ENCODE assay signal across 8 cellular contexts in the genomic region with DNA sequence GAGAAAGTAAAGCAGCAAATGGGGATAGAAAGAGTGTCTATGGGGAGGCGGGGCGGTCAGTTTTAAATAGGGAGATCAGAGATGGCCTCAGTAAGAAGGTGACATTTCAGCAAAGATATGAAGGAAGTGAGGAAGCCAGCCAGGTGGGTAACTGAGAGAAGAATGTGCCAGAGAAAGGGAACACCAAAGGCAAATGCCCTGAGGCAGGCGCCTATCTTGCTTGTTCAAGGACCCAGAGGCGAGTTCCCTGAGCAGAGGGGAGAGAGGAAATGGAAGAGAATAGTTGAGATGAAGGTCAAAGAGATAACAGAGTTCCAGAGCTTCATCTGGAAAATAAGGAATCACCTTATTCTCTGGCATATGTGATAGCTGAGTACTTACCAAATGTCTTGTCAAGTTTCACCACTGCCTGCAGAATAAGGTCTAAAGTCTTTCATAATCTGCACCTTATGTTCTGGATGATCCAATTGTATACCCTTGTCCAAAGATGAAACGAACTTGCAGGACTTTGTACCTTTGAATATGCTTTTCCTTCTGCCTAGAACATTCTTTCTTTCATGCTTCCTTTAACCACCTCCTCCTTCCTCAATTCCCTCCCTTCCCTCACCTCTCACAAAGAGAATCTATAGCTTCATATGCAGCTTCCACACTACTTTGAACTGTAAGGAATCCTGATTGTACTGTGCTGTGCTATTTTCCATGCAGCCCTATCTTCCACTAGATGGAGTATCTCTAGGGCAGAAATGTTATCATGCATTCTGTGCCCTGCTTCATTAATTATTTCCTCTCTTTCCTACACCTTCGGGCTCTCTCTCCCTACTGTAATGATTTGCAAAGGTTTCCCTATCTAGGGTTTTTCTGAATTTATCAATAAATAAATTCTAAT. TPM values are rescaled to one million over a fixed set of nuclear protein-coding genes. Genes with fewer than 3 reads are reported as not detected.
DNase-seq lines count a peak whose midpoint lies in the region; ATAC-seq, FAIRE-seq and TF ChIP-seq lines count a peak whose summit lies in the region.

No MANE protein-coding gene starts in this region.

- no peaks in the 10 kb centered on the region for H3K27me3 ChIP-seq in GM23338 (ENCODE audit: insufficient read depth)
- no peaks in the 10 kb centered on the region for H3K27me3 ChIP-seq in keratinocyte (ENCODE audit: control insufficient read depth, extremely low read depth, insufficient read depth, low read length)
- H3K27me3 ChIP-seq in uterus: no peaks in the 10 kb centered on the region

- no peaks in the 10 kb centered on the region for H3K4me1 Mint-ChIP-seq in GM23338

- no peaks in the 10 kb centered on the region for H3K4me1 ChIP-seq in GM23338 (ENCODE audit: insufficient read depth)
- no peaks in the 10 kb centered on the region for H3K4me1 ChIP-seq in keratinocyte (ENCODE audit: control insufficient read depth, extremely low read depth, insufficient read depth, low read length)
- no peaks in the 10 kb centered on the region for H3K4me1 ChIP-seq in uterus

- no peak for TF ChIP-seq POLR2A in uterus (IDR thresholded peaks at IDR 0.05)

- peaks cover 2% of the 10 kb centered on the region for H3K9me1 ChIP-seq in keratinocyte (ENCODE audit: control insufficient read depth, extremely low read depth, insufficient read depth, low read length)

- peaks cover 4% of the 10 kb centered on the region; the same call in 1 of the 2 replicates for H3K36me3 ChIP-seq in GM23338 (ENCODE audit: insufficient read depth)
- H3K36me3 ChIP-seq in keratinocyte (ENCODE audit: control insufficient read depth in 2 of 2, extremely low read depth in 1 of 2, insufficient read depth in 2 of 2, low read length in 2 of 2): peaks cover 6% of the 10 kb centered on the region in 2 experiments
- H3K36me3 ChIP-seq in uterus: no peaks in the 10 kb centered on the region

- no peaks in the 10 kb centered on the region for H3K9me3 Mint-ChIP-seq in GM23338

- H3K9me3 ChIP-seq in keratinocyte (ENCODE audit: control insufficient read depth, low read depth, low read length) (no peaks in the 10 kb centered on the region), uterus (no peaks in the 10 kb centered on the region)

- no peaks in the 10 kb centered on the region for H3K27me3 Mint-ChIP-seq in GM23338 (ENCODE audit: insufficient read depth, low read depth, poor library complexity)

- intact Hi-C loops in uterus (cut with DNase I; ENCODE audit: low total_unique reads): no loop called here

- H4K20me1 ChIP-seq in GM23338 (replicated peaks; ENCODE audit: insufficient read depth): peaks cover 8% of the 10 kb centered on the region
- no peaks in the 10 kb centered on the region for H4K20me1 ChIP-seq in keratinocyte (ENCODE audit: control insufficient read depth, extremely low read depth, insufficient read depth, low read length)

- H3K9ac ChIP-seq in keratinocyte (ENCODE audit: control insufficient read depth, extremely low read depth, insufficient read depth, low read length): no peak overlapping the region

- no peak overlapping the region for H2AFZ ChIP-seq in GM23338
- no peak overlapping the region for H2AFZ ChIP-seq in keratinocyte (ENCODE audit: control insufficient read depth, low read length)

- FAIRE-seq in keratinocyte (lab: Jason Lieb, UNC): peak; percentile 78

- H3K4me3 Mint-ChIP-seq in GM23338: no peak overlapping the region

- no peaks in the 10 kb centered on the region for H3F3A ChIP-seq in GM23338 (replicated peaks; ENCODE audit: low read depth)

- dilution Hi-C loops in keratinocyte (cut with MboI; ENCODE audit: extremely low pct_ligation_motif_present, low sequenced_read_pairs): no loop called here

- H3K27ac Mint-ChIP-seq in GM23338: no peak overlapping the region

- H3K27ac ChIP-seq in GM23338 (ENCODE audit: low read depth) (0 out of 2 replicates have a peak overlapping the region, but pooled peaks have one; percentile 26), keratinocyte (ENCODE audit: control insufficient read depth, insufficient read depth, low read length) (no peak overlapping the region), uterus (no peak overlapping the region)

- H3K79me2 ChIP-seq in GM23338 (replicated peaks; ENCODE audit: insufficient read depth): peaks cover under 1% of the 10 kb centered on the region
- no peaks in the 10 kb centered on the region for H3K79me2 ChIP-seq in keratinocyte (ENCODE audit: control insufficient read depth, insufficient read depth, low read length)

- in situ Hi-C loops in ACHN (cut with HindIII; ENCODE audit: low pct_ligation_motif_present, low pct_unique_long_range_greater_than_20kb, low sequenced_read_pairs): no loop called here

- TF ChIP-seq CTCF in GM23338 (conservative IDR thresholded peaks at IDR 0.05; ENCODE audit: low read depth in 2 of 2) (peak; percentile 23 to 40; a peak in 3 of 4 replicates), keratinocyte (optimal IDR thresholded peaks at IDR 0.05 in 1 of 3, IDR thresholded peaks at IDR 0.05 in 1 of 3, conservative IDR thresholded peaks at IDR 0.05 in 1 of 3; ENCODE audit: extremely low read depth in 1 of 3, insufficient read depth in 2 of 3, low read length in 3 of 3) (peak in 2 of 3 experiments; percentile 24 to 25), uterus (IDR thresholded peaks at IDR 0.05) (peak in 2 of 4 experiments; percentile 9 to 21)

- DNase-seq in ACHN (peak; percentile 70), GM23338 (ENCODE audit: low spot score) (peak; percentile 17), amniotic epithelial cell (ENCODE audit: low read depth) (peak; percentile 47), keratinocyte (ENCODE audit: low read depth, low spot score) (no peak), activated gamma-delta T cell treated with Interleukin-2 at 50 U/mL for 16 hours (no peak), uterus (no peak), GF-D8 (lab: John Stamatoyannopoulos, UW) (no peak)

- no peak overlapping the region for H3K4me3 ChIP-seq in GM23338
- H3K4me3 ChIP-seq in keratinocyte (ENCODE audit: control insufficient read depth in 2 of 3, extremely low read depth in 1 of 3, insufficient read depth in 2 of 3, low read depth in 1 of 3, low read length in 3 of 3): no peak overlapping the region
- no peak overlapping the region for H3K4me3 ChIP-seq in uterus

- H3K4me2 ChIP-seq in GM23338 (no peak overlapping the region), keratinocyte (ENCODE audit: control insufficient read depth, extremely low read depth, insufficient read depth, low read depth, low read length) (no peak overlapping the region)

- ATAC-seq in GM23338 (no peak), GM18498 (IDR thresholded peaks at IDR 0.05; ENCODE audit: unreplicated experiment) (no peak)

- H3K36me3 Mint-ChIP-seq in GM23338 (ENCODE audit: low read depth): no peaks in the 10 kb centered on the region; the same call in 1 of the 3 replicates

- H3K9me2 ChIP-seq in GM23338 (ENCODE audit: insufficient read depth): no peaks in the 10 kb centered on the region

TF ChIP-seq in GM23338, 12 proteins besides CTCF, POLR2A, EP300 and RAD21 (continues in another document):
- no peak for TF ChIP-seq EZH2phosphoT487 (IDR thresholded peaks at IDR 0.05; ENCODE audit: unreplicated experiment)

RNA-seq across cellular contexts. Expression of gene GNPTAB, which starts 38.5 kb away (rescaled TPM):
- 54.1 and 58.3 TPM in 2 replicates for total RNA-seq in GM23338 (2014; rRNA removed; shearing (Covaris generic))
- polyA plus RNA-seq in GM23338 (2016; fragmentation: Nextera tagmentation; extraction: Ambion mirVana) (21.6 and 23.6 TPM in 2 replicates), keratinocyte (30.4 to 35.7 TPM (median 33.0 TPM) in 3 replicates)
- 8.6 TPM for polyA plus RNA-seq in keratinocyte (2011; ENCODE audit: low read depth)
- 19.0 and 34.5 TPM in 2 replicates for polyA plus RNA-seq in keratinocyte (2011; cell fraction: cytosol; rRNA removed)
- polyA plus RNA-seq in keratinocyte (2011; cell fraction: nucleus; rRNA removed): 46.4 and 57.9 TPM in 2 replicates
- 11.0 and 26.7 TPM in 2 replicates for polyA plus RNA-seq in keratinocyte (2012; ENCODE audit: low replicate concordance)
- 20.1 to 72.6 TPM (median 49.4 TPM) in 3 replicates for polyA minus RNA-seq in keratinocyte
- 19.4 TPM for polyA minus RNA-seq in keratinocyte (2011; cell fraction: cytosol; rRNA and poly(A)+ RNA removed)
- 40.6 and 77.7 TPM in 2 replicates for polyA minus RNA-seq in keratinocyte (2011; cell fraction: nucleus; rRNA and poly(A)+ RNA removed)
- 10 to 100 TPM in 3 of 4 donors, 1 to 10 TPM in 1; 3.8 to 38.7 (median 26.1) TPM for total RNA-seq in uterus

RNA-seq across cellular contexts. Expression of gene SYCP3, which starts 53.0 kb away (rescaled TPM):
- 0.07 TPM in 1 of 2 replicates, not detected in the other for total RNA-seq in GM23338 (2014; rRNA removed; shearing (Covaris generic))
- 1.5 TPM in 2 replicates for polyA plus RNA-seq in GM23338 (2016; fragmentation: Nextera tagmentation; extraction: Ambion mirVana)
- 0.09 to 0.16 TPM (median 0.13 TPM) in 3 replicates for polyA plus RNA-seq in keratinocyte
- 0.35 TPM for polyA plus RNA-seq in keratinocyte (2011; ENCODE audit: low read depth)
- polyA plus RNA-seq in keratinocyte (2011; cell fraction: cytosol; rRNA removed): not detected in 2 replicates
- polyA plus RNA-seq in keratinocyte (2011; cell fraction: nucleus; rRNA removed): 0.81 and 1.0 TPM in 2 replicates
- polyA plus RNA-seq in keratinocyte (2012; ENCODE audit: low replicate concordance): 0.10 TPM in 1 of 2 replicates, not detected in the other
- 0.29 to 0.30 TPM in 2 of 3 replicates, not detected in the other for polyA minus RNA-seq in keratinocyte
- not detected for polyA minus RNA-seq in keratinocyte (2011; cell fraction: cytosol; rRNA and poly(A)+ RNA removed)
- polyA minus RNA-seq in keratinocyte (2011; cell fraction: nucleus; rRNA and poly(A)+ RNA removed): 0.74 and 1.4 TPM in 2 replicates
- total RNA-seq in uterus: under 1 TPM in 1 of 4 donors, not detected in 3; 0.14 TPM

Comparison
In these comparisons a context has a peak if more than half of its experiments do, and no peak if none do; other contexts are left out.
1. DNase-seq: peak in ACHN (single experiment), GM23338 (single experiment) and amniotic epithelial cell (single experiment); none in keratinocyte (single experiment), activated gamma-delta T cell treated with Interleukin-2 at 50 U/mL for 16 hours (single experiment), uterus (0 of 2) and GF-D8 (single experiment).